14 cellular contexts compared by ENCODE assay signal in the genomic region with DNA sequence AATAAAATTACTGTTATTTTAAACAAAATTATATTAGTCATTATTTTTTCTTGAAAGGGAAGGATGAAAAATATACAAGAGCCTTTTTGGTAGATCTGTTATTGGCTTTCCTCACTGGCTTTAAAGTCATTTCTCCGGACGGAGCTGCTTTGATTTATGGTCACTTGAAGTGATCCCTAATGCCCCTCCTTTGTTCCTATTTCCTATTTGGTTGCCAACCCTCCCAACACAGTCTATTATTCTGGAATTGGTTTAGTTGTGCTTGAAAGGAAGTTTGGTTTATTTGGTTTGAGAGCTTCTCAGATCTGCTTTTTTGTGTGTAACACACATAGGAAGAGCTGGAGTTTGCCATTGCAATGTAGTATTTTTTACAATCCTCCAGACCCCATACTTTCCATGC.
"Had no signal": no experiment of that assay in that cellular context is flagged by ENCODE, and none has a peak within 500 bp of the region (broad histone marks: within the 10 kb centered on the region; RNA-seq: fewer than 3 reads in every experiment).

No MANE protein-coding gene starts in this region.

- H3K4me2 ChIP-seq: hepatocyte had no signal

- H3K79me2 ChIP-seq: hepatocyte had no signal

- H3K4me3 Mint-ChIP-seq: activated naive CD4-positive, alpha-beta T cell treated with anti-CD3 and anti-CD28 coated beads, Interleukin-2, amount 50 U/mL, for 24 hours; activated T-cell treated with anti-CD3 and anti-CD28 coated beads, Interleukin-2, amount 50 U/mL, for 24 hours; naive thymus-derived CD8-positive, alpha-beta T cell had no signal

- H3K27me3 Mint-ChIP-seq: activated naive CD4-positive, alpha-beta T cell treated with anti-CD3 and anti-CD28 coated beads, Interleukin-2, amount 50 U/mL, for 24 hours; activated T-cell treated with anti-CD3 and anti-CD28 coated beads, Interleukin-2, amount 50 U/mL, for 24 hours had no signal

- H3K27ac Mint-ChIP-seq: activated naive CD4-positive, alpha-beta T cell treated with anti-CD3 and anti-CD28 coated beads, Interleukin-2, amount 50 U/mL, for 24 hours; activated T-cell treated with anti-CD3 and anti-CD28 coated beads, Interleukin-2, amount 50 U/mL, for 24 hours; naive thymus-derived CD8-positive, alpha-beta T cell had no signal

- H3K4me1 Mint-ChIP-seq: activated naive CD4-positive, alpha-beta T cell treated with anti-CD3 and anti-CD28 coated beads, Interleukin-2, amount 50 U/mL, for 24 hours; naive thymus-derived CD8-positive, alpha-beta T cell had no signal

- H3K36me3 Mint-ChIP-seq: activated naive CD4-positive, alpha-beta T cell treated with anti-CD3 and anti-CD28 coated beads, Interleukin-2, amount 50 U/mL, for 24 hours; naive thymus-derived CD8-positive, alpha-beta T cell had no signal

- H3K4me3 ChIP-seq: colonic mucosa, hepatocyte, lung, mucosa of descending colon, testis had no signal

- H3K4me1 ChIP-seq: colonic mucosa had no signal

- H3K27me3 ChIP-seq: colonic mucosa, hepatocyte, testis had no signal

- H3K27ac ChIP-seq: colonic mucosa, hepatocyte, testis had no signal

- H3K9me3 Mint-ChIP-seq: activated naive CD4-positive, alpha-beta T cell treated with anti-CD3 and anti-CD28 coated beads, Interleukin-2, amount 50 U/mL, for 24 hours; activated T-cell treated with anti-CD3 and anti-CD28 coated beads, Interleukin-2, amount 50 U/mL, for 24 hours had no signal

- DNase-seq: activated CD4-positive, alpha-beta T cell treated with anti-CD3 and anti-CD28 coated beads, Interleukin-2, amount 50 U/mL, for 4 hours; activated effector memory CD4-positive, alpha-beta T cell treated with Interleukin-2 at 50 U/mL for 16 hours; activated T-cell treated with anti-CD3 and anti-CD28 coated beads, Interleukin-2, amount 50 U/mL, for 24 hours; caudate nucleus; colonic mucosa; effector memory CD4-positive, alpha-beta T cell; mucosa of descending colon; naive thymus-derived CD8-positive, alpha-beta T cell; stimulated activated CD4-positive, alpha-beta T cell treated with anti-CD3 and anti-CD28 coated beads, Interleukin-2, amount 100 ng/mL, for 48 hours; stimulated activated naive CD8-positive, alpha-beta T cell treated with anti-CD3 and anti-CD28 coated beads, Interleukin-15, Interleukin-2, amounts not matched to agents 100 U/mL and 50 U/mL, for 24 hours; testis had no signal

- H3K36me3 ChIP-seq: colonic mucosa had no signal

- H3K9me3 ChIP-seq: colonic mucosa, mucosa of descending colon, testis had no signal

- H2AFZ ChIP-seq: hepatocyte had no signal
